2 cellular contexts compared by ENCODE assay signal in genomic region chr2:64045938-64046337, GRCh38.
TF ChIP-seq lines count a peak whose summit lies in the region.

No MANE protein-coding gene starts in this region.

TF ChIP-seq in HepG2, 621 proteins besides CTCF, POLR2A, EP300 and RAD21:
- TF ChIP-seq, protein P1, sequence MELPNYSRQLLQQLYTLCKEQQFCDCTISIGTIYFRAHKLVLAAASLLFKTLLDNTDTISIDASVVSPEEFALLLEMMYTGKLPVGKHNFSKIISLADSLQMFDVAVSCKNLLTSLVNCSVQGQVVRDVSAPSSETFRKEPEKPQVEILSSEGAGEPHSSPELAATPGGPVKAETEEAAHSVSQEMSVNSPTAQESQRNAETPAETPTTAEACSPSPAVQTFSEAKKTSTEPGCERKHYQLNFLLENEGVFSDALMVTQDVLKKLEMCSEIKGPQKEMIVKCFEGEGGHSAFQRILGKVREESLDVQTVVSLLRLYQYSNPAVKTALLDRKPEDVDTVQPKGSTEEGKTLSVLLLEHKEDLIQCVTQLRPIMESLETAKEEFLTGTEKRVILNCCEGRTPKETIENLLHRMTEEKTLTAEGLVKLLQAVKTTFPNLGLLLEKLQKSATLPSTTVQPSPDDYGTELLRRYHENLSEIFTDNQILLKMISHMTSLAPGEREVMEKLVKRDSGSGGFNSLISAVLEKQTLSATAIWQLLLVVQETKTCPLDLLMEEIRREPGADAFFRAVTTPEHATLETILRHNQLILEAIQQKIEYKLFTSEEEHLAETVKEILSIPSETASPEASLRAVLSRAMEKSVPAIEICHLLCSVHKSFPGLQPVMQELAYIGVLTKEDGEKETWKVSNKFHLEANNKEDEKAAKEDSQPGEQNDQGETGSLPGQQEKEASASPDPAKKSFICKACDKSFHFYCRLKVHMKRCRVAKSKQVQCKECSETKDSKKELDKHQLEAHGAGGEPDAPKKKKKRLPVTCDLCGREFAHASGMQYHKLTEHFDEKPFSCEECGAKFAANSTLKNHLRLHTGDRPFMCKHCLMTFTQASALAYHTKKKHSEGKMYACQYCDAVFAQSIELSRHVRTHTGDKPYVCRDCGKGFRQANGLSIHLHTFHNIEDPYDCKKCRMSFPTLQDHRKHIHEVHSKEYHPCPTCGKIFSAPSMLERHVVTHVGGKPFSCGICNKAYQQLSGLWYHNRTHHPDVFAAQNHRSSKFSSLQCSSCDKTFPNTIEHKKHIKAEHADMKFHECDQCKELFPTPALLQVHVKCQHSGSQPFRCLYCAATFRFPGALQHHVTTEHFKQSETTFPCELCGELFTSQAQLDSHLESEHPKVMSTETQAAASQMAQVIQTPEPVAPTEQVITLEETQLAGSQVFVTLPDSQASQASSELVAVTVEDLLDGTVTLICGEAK (IDR thresholded peaks at IDR 0.05), result peak; percentile 61; the same call in 1 of the 2 replicates
- TF ChIP-seq, protein P1 (CRISPR knock-in tag; IDR thresholded peaks at IDR 0.05), result no peak
- no peak for TF ChIP-seq ZNF724P (CRISPR knock-in tag; IDR thresholded peaks at IDR 0.05; ENCODE audit: borderline replicate concordance)

TF ChIP-seq in GM12878, 131 proteins besides CTCF, POLR2A, EP300 and RAD21:
- TF ChIP-seq, protein P1 (IDR thresholded peaks at IDR 0.05; ENCODE audit: borderline replicate concordance), result 0 out of 2 replicates have a peak, but pooled peaks have one; percentile 17
- no peak for TF ChIP-seq SMC3 (IDR thresholded peaks at IDR 0.05; ENCODE audit: borderline replicate concordance, low read length)
- no peak for TF ChIP-seq ZNF274 (IDR thresholded peaks at IDR 0.05; ENCODE audit: insufficient read depth, insufficient read length)
TF ChIP-seq in GM12878: peak in this region for 1.
